Comparison of ENCODE assay signal across 10 cellular contexts in the genomic region with DNA sequence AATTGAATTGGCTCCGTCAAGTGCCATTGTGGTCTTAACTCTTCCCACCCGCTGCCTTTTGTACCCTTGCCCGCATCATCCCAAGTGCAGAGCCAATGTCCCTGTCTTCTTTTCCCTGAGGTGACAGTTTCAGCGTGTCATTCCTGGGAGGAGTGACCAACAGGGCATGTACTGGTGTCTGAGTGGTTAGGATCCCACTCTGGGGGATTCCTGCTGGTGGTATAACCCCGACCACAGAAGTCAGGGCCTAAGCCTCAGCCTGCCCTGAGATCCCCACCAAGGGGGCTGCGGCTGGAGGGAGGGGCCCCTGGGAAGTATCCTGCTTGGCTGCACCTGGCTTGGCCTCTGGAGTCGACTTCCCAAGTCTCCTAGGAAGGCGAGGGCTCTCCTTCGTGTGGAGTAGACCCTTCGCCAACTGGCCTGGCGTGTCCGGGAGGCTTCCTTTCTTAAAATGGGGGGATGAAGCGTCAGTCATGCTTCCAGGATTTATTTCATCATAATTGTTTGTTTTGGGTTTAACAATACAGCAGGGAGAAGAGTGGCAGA. TPM values are rescaled to one million over a fixed set of nuclear protein-coding genes. Genes with fewer than 3 reads are reported as not detected.
A peak's percentile ranks its signal among the peaks of the same experiment; 100 is the strongest.
DNase-seq lines count a peak whose midpoint lies in the region; ATAC-seq and TF ChIP-seq lines count a peak whose summit lies in the region.
"Had no signal": no experiment of that assay in that cellular context is flagged by ENCODE, and none has a peak within 500 bp of the region (broad histone marks: within the 10 kb centered on the region; RNA-seq: fewer than 3 reads in every experiment).

No MANE protein-coding gene starts in this region.

- H3K4me1 ChIP-seq in left ventricle myocardium inferior (peaks cover 100% of the 10 kb centered on the region), esophagus (ENCODE audit: control insufficient read depth in 2 of 2, insufficient read depth in 2 of 2, low read length in 1 of 2) (peaks cover 23 to 55% of the 10 kb centered on the region in 2 donors), psoas muscle (peaks cover 98% of the 10 kb centered on the region), mucosa of descending colon (ENCODE audit: low read depth) (peaks cover 57% of the 10 kb centered on the region)

- H3K36me3 ChIP-seq in left ventricle myocardium inferior, result no peaks in the 10 kb centered on the region
- H3K36me3 ChIP-seq in esophagus (ENCODE audit: control insufficient read depth in 2 of 2, insufficient read depth in 2 of 2, low read length in 1 of 2), result no peaks in the 10 kb centered on the region
- no peaks in the 10 kb centered on the region for H3K36me3 ChIP-seq in psoas muscle (ENCODE audit: insufficient read depth in 1 of 2, low read depth in 1 of 2)
- no peaks in the 10 kb centered on the region for H3K36me3 ChIP-seq in mucosa of descending colon (ENCODE audit: low read depth)

- H3K9me3 ChIP-seq in left ventricle myocardium inferior (replicated peaks) (no peaks in the 10 kb centered on the region), esophagus (ENCODE audit: control insufficient read depth in 2 of 2, insufficient read depth in 1 of 2, low read depth in 1 of 2, low read length in 1 of 2) (no peaks in the 10 kb centered on the region), psoas muscle (no peaks in the 10 kb centered on the region), mucosa of descending colon (no peaks in the 10 kb centered on the region)

- ATAC-seq in Right ventricle myocardium superior (ENCODE audit: poor library complexity) (no peak), psoas muscle (no peak), mucosa of descending colon (no peak)

- H3K4me3 ChIP-seq in left ventricle myocardium inferior (no peak overlapping the region), esophagus (ENCODE audit: low read depth in 1 of 2, low read length in 2 of 2) (no peak overlapping the region), psoas muscle (peak overlapping the region; percentile 6), mucosa of descending colon (no peak overlapping the region)

- no peak for TF ChIP-seq CTCF in left ventricle myocardium inferior (IDR thresholded peaks at IDR 0.05; ENCODE audit: borderline replicate concordance)
- no peak for TF ChIP-seq CTCF in psoas muscle (IDR thresholded peaks at IDR 0.05)
- no peak for TF ChIP-seq CTCF in mucosa of descending colon (IDR thresholded peaks at IDR 0.05)

- WGBS in esophagus, 2 donors, result 57 to 64% methylated on average over 13 of the region's 13 CpGs
- WGBS in psoas muscle, 3 donors, result 40 to 58% (median 44%) methylated on average over 13 of the region's 13 CpGs

- DNase-seq in left ventricle myocardium inferior (no peak), Right ventricle myocardium superior (no peak), psoas muscle (no peak), mucosa of descending colon (no peak), DMS53 treated with DMSO at 0.1 percent for 48 hours (lab: John Stamatoyannopoulos, UW; ENCODE audit: unreplicated experiment) (no peak), GM19238 (ENCODE audit: insufficient read length, low spot score) (no peak), C1 segment of cervical spinal cord (lab: John Stamatoyannopoulos, UW) (no peak)
- DNase-seq: activated naive CD8-positive, alpha-beta T cell treated with anti-CD3 and anti-CD28 coated beads, Interleukin-2, amount 10 ng/mL, durations not matched to agents 7 days and 5 days; DMS 273 treated with DMSO at 0.1 percent for 48 hours had no signal

- intact Hi-C loops in left ventricle myocardium inferior (cut with micrococcal nuclease) (no loop called here), Right ventricle myocardium superior (cut with DNase I) (no loop called here), psoas muscle (cut with DNase I) (no loop called here), mucosa of descending colon (cut with DNase I, micrococcal nuclease) (no loop called here)

- H3K27ac ChIP-seq in left ventricle myocardium inferior (replicated peaks), result peak overlapping the region; percentile 94
- H3K27ac ChIP-seq in esophagus (ENCODE audit: low read depth in 2 of 2, low read length in 1 of 2), result peak overlapping the region; percentile 75 to 83
- peak overlapping the region; percentile 99 for H3K27ac ChIP-seq in psoas muscle

- H3K27me3 ChIP-seq in left ventricle myocardium inferior (ENCODE audit: low read depth) (no peaks in the 10 kb centered on the region), esophagus (ENCODE audit: control insufficient read depth in 1 of 2, insufficient read depth in 2 of 2, low read length in 2 of 2) (no peaks in the 10 kb centered on the region), psoas muscle (ENCODE audit: insufficient read depth in 3 of 3, low read length in 2 of 3) (no peaks in the 10 kb centered on the region)

RNA-seq across cellular contexts. Expression of gene NFIX, which starts 40.6 kb away (rescaled TPM):
- total RNA-seq in left ventricle myocardium inferior, result 118 TPM
- 160 TPM for total RNA-seq in Right ventricle myocardium superior
- polyA plus RNA-seq in esophagus, result 10 to 100 TPM; 26.9 to 38.5 TPM
- 100 to 1,000 TPM; 220 to 347 (median 268) TPM for total RNA-seq in psoas muscle
- polyA plus RNA-seq in psoas muscle, result 100 to 1,000 TPM in 1 of 3 donors, 10 to 100 TPM in 2; 22.2 to 158 (median 43.8) TPM
- total RNA-seq in mucosa of descending colon, result 100 to 1,000 TPM in 1 of 3 donors, 10 to 100 TPM in 2; 59.4 to 238 (median 64.6) TPM
